1 cellular context compared by ENCODE assay signal in the genomic region with DNA sequence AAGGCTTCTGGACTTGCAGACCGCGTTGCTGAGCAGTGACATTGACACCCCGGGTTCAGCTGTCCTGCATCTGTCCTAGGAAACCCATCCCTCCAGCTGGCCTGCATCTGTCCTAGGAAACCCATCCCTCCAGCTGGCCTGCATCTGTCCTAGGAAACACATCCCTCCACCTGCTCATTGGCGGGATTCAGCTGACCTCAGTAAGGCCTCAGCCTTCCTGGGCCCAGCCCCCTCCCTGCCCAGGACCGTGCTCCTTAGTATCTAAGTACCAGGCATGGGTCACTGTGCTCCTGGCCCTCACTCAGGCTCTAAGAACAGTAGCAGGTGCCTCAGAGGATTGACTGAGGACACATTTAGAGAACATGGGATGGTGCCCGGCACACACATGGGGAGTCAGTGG.
TF ChIP-seq lines count a peak whose summit lies in the region.

No MANE protein-coding gene starts in this region.

TF ChIP-seq in H1, 55 proteins besides CTCF, POLR2A, EP300 and RAD21 (continued from another document):
- TF ChIP-seq, protein P1, sequence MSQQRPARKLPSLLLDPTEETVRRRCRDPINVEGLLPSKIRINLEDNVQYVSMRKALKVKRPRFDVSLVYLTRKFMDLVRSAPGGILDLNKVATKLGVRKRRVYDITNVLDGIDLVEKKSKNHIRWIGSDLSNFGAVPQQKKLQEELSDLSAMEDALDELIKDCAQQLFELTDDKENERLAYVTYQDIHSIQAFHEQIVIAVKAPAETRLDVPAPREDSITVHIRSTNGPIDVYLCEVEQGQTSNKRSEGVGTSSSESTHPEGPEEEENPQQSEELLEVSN (IDR thresholded peaks at IDR 0.05): peak; percentile 70
- no peak for TF ChIP-seq GABPA (IDR thresholded peaks at IDR 0.05; ENCODE audit: borderline replicate concordance, insufficient read depth, low read length)
- no peak for TF ChIP-seq SP4 (IDR thresholded peaks at IDR 0.05; ENCODE audit: low read length)
- TF ChIP-seq YY1 (IDR thresholded peaks at IDR 0.05; ENCODE audit: low read depth, low read length): no peak
